In genomic region chr6:73606428-73606827, GRCh38 we compare ENCODE assay signal across 14 cellular contexts. TPM values are rescaled to one million over a fixed set of nuclear protein-coding genes. Genes with fewer than 3 reads are reported as not detected.
DNase-seq lines count a peak whose midpoint lies in the region; ATAC-seq, FAIRE-seq and TF ChIP-seq lines count a peak whose summit lies in the region.
"Had no signal": no experiment of that assay in that cellular context is flagged by ENCODE, and none has a peak within 500 bp of the region (broad histone marks: within the 10 kb centered on the region; RNA-seq: fewer than 3 reads in every experiment).

No MANE protein-coding gene starts in this region.

- no peak for TF ChIP-seq RAD21 in GM12878 (IDR thresholded peaks at IDR 0.05; ENCODE audit: insufficient read depth, low read depth, low read length)

- intact Hi-C loops in GM12878 (cut with micrococcal nuclease; ENCODE audit: unreplicated experiment) (no loop called here), dorsolateral prefrontal cortex (cut with DNase I) (no loop called here)

- CTCF ChIA-PET in GM12878 (lab: Yijun Ruan, JAX), result interaction anchor here (0.6 to 8.3 kb wide), 6 partner anchors 12 to 145 kb away, joined by 3 to 127 read pairs (median 4); partner anchors contain the start of gene MTO1

- peak; percentile 69 for ATAC-seq in GM12878

- H3K4me2 ChIP-seq in GM12878 (ENCODE audit: control insufficient read depth, insufficient read depth), result no peak overlapping the region

- H3K9me3 ChIP-seq in GM12878 (replicated peaks; ENCODE audit: control insufficient read depth, insufficient read depth, low read length), result no peaks in the 10 kb centered on the region
- H3K9me3 ChIP-seq: SJSA1 had no signal

- H3K4me1 ChIP-seq in GM12878 (ENCODE audit: control insufficient read depth, insufficient read depth, low read length), result no peaks in the 10 kb centered on the region

- no peak overlapping the region for H3K4me3 ChIP-seq in GM12865 (ENCODE audit: low read depth, low read length)
- H3K4me3 ChIP-seq in LNCaP clone FGC (ENCODE audit: low read depth, low read length), result no peak overlapping the region
- no peak overlapping the region for H3K4me3 ChIP-seq in GM12878
- no peak overlapping the region for H3K4me3 ChIP-seq in fibroblast of pulmonary artery (replicated peaks; ENCODE audit: low read depth, low read length)
- no peak overlapping the region for H3K4me3 ChIP-seq in dorsolateral prefrontal cortex
- H3K4me3 ChIP-seq: SJSA1 had no signal

- TF ChIP-seq EP300 in GM12878 (IDR thresholded peaks at IDR 0.05; ENCODE audit: borderline replicate concordance in 1 of 2, control insufficient read depth in 1 of 2, low read depth in 2 of 2, low read length in 2 of 2), result no peak

- BruUV-seq in GM12878 (replicated peaks; lab: Mats Ljungman, UMichigan), result no TSS peak

- 100% methylated on average over 2 of the region's 2 CpGs for WGBS in GM12878 (ENCODE audit: insufficient coverage, insufficient replicate concordance, low lambda C conversion rate, missing lambda C conversion rate)

- H4K20me1 ChIP-seq in GM12878 (ENCODE audit: control insufficient read depth, insufficient read depth), result no peaks in the 10 kb centered on the region

- H2AFZ ChIP-seq in GM12878 (ENCODE audit: control insufficient read depth, low read depth, low read length), result no peak overlapping the region

- in situ Hi-C loops in GM12878 (cut with MboI), result loop anchor here (25.0 kb wide), 1 partner anchor 94 kb away; the partner anchor contains the start of gene EEF1A1

- SMC1A ChIA-PET in GM12878 (lab: Charles Lee; ENCODE audit: uncharacterized antibody, unreplicated experiment), result interaction anchor here (0.9 to 2.8 kb wide), 8 partner anchors 17 to 106 kb away, joined by 3 to 20 read pairs (median 4); no protein-coding TSS in a partner anchor

- no peak for FAIRE-seq in GM12878 (lab: Jason Lieb, UNC)
- FAIRE-seq in frontal cortex (lab: Jason Lieb, UNC), result no peak

- H3K27ac ChIP-seq in GM12878 (ENCODE audit: control insufficient read depth, insufficient read depth), result no peak overlapping the region
- no peak overlapping the region for H3K27ac ChIP-seq in caudate nucleus (ENCODE audit: low read depth, low read length)
- H3K27ac ChIP-seq in dorsolateral prefrontal cortex, result no peak overlapping the region
- H3K27ac ChIP-seq: RWPE1, SJSA1 had no signal

- H3K27me3 ChIP-seq in GM12878 (replicated peaks in 1 of 2; ENCODE audit: control insufficient read depth in 2 of 2, insufficient read depth in 2 of 2, low read length in 1 of 2) (no peaks in the 10 kb centered on the region), dorsolateral prefrontal cortex (no peaks in the 10 kb centered on the region)
- H3K27me3 ChIP-seq: SJSA1 had no signal

- TF ChIP-seq CTCF in GM12865 (IDR thresholded peaks at IDR 0.05; ENCODE audit: insufficient read depth, low read depth, low read length, missing control alignments) (no peak), LNCaP clone FGC (IDR thresholded peaks at IDR 0.05; ENCODE audit: control insufficient read depth, extremely low read depth, insufficient read depth) (no peak), GM12878 (IDR thresholded peaks at IDR 0.05 in 2 of 3, conservative IDR thresholded peaks at IDR 0.05 in 1 of 3; ENCODE audit: control insufficient read depth in 2 of 3, extremely low read depth in 1 of 3, insufficient read depth in 1 of 3, low read depth in 3 of 3, low read length in 3 of 3) (peak in 1 of 3 experiments; percentile 11; a peak in 1 of 6 replicates), fibroblast of pulmonary artery (IDR thresholded peaks at IDR 0.05; ENCODE audit: low read length, missing control alignments) (no peak), dorsolateral prefrontal cortex (IDR thresholded peaks at IDR 0.05 in 54 of 56, conservative IDR thresholded peaks at IDR 0.05 in 2 of 56; ENCODE audit: low read depth in 1 of 56, partially characterized antibody in 56 of 56) (no peak)

- POLR2A ChIA-PET in GM12878 (lab: Charles Lee), result interaction anchor here (1.7 kb wide), 1 partner anchor 26 kb away, joined by 6 read pairs; no protein-coding TSS in a partner anchor

- peak; percentile 12 for DNase-seq in GM12865 (ENCODE audit: low read depth)
- DNase-seq in LNCaP clone FGC (ENCODE audit: low read depth), result peak; percentile 51
- DNase-seq in GM12878 (ENCODE audit: low read depth, low spot score), result no peak
- DNase-seq in fibroblast of pulmonary artery (ENCODE audit: low read depth), result peak; percentile 11
- no peak for DNase-seq in frontal cortex (ENCODE audit: low spot score in 2 of 2)
- no peak for DNase-seq in caudate nucleus (lab: John Stamatoyannopoulos, UW)
- no peak for DNase-seq in DMS153 (lab: John Stamatoyannopoulos, UW)
- DNase-seq in dorsolateral prefrontal cortex, result no peak
- DNase-seq: GF-D8, H7, NCI-H446 treated with DMSO at 0.1 percent for 48 hours, NCI-H774 had no signal

- H3K36me3 ChIP-seq in GM12878 (ENCODE audit: control insufficient read depth in 2 of 2, insufficient read depth in 2 of 2, low read length in 1 of 2), result no peaks in the 10 kb centered on the region; a peak in 1 of 4 replicates
- H3K36me3 ChIP-seq: SJSA1 had no signal

- no peak for TF ChIP-seq POLR2A in GM12878 (IDR thresholded peaks at IDR 0.05; ENCODE audit: low read depth, low read length)

- H3K9ac ChIP-seq in GM12878 (ENCODE audit: control insufficient read depth, insufficient read depth, low read length), result no peak overlapping the region

- RAD21 ChIA-PET in GM12878 (lab: Charles Lee; ENCODE audit: unreplicated experiment), result interaction anchor here (0.7 to 2.2 kb wide), 6 partner anchors 26 to 168 kb away, joined by 3 to 14 read pairs (median 4); partner anchors contain the start of gene EEF1A1

- no peaks in the 10 kb centered on the region; the same call in 1 of the 2 replicates for H3K79me2 ChIP-seq in GM12878 (ENCODE audit: control insufficient read depth, insufficient read depth, low read length)

TF ChIP-seq in GM12878, 131 proteins besides CTCF, POLR2A, EP300 and RAD21 (continues in another document):
- TF ChIP-seq TARDBP (IDR thresholded peaks at IDR 0.05; ENCODE audit: borderline replicate concordance) (no peak), PBX3 (IDR thresholded peaks at IDR 0.05; ENCODE audit: insufficient replicate concordance, low read depth, low read length) (no peak), ZNF592 (IDR thresholded peaks at IDR 0.05) (no peak)

RNA-seq across cellular contexts. Expression of gene SLC17A5, which starts 47.4 kb away (rescaled TPM):
- total RNA-seq in GM12878 (2013; cell fraction: nucleolus; rRNA removed), result 11.9 and 15.8 TPM in 2 replicates
- total RNA-seq in GM12878 (2014; rRNA removed) (6.6 and 6.9 TPM in 2 replicates), GM12878 (2014; rRNA removed; fragmentation: Illumina TruSeq; extraction: Trizol) (5.9 TPM in 2 replicates), GM12878 (2021) (4.4 and 5.2 TPM in 2 replicates), frontal cortex (29.8 TPM), dorsolateral prefrontal cortex (10 to 100 TPM; 10.8 to 27.7 (median 16.8) TPM)
- 1.9 TPM for polyA plus RNA-seq in GM12878 (2011; ENCODE audit: low read depth)
- polyA plus RNA-seq in GM12878 (2011; rRNA removed) (4.4 and 5.0 TPM in 2 replicates), GM12878 (2014; fragmentation: Illumina TruSeq; extraction: Trizol) (4.8 and 5.2 TPM in 2 replicates), GM12878 (2014; fragmentation: Nextera tagmentation; extraction: Ambion mirVana) (1 to 10 TPM; 2.3 to 2.7 TPM), GM12878 (2014; rRNA removed) (3.7 and 3.8 TPM in 2 replicates), GM12878 (2016; fragmentation: Nextera tagmentation; extraction: Ambion mirVana) (1 to 10 TPM; 6.5 to 7.2 TPM)
- polyA plus RNA-seq in GM12878 (2011; cell fraction: cytosol; rRNA removed), result 2.1 and 2.6 TPM in 2 replicates
- polyA plus RNA-seq in GM12878 (2011; cell fraction: nucleus; rRNA removed), result 1.4 and 1.6 TPM in 2 replicates
- 2.8 and 3.7 TPM in 2 replicates for polyA plus RNA-seq in GM12878 (2012)
- 6.1 and 9.2 TPM in 2 replicates for polyA minus RNA-seq in GM12878 (2011; rRNA and poly(A)+ RNA removed)
- 1.9 and 2.7 TPM in 2 replicates for polyA minus RNA-seq in GM12878 (2011; cell fraction: cytosol; rRNA and poly(A)+ RNA removed)
- polyA minus RNA-seq in GM12878 (2011; cell fraction: nucleus; rRNA and poly(A)+ RNA removed), result 3.5 and 3.9 TPM in 2 replicates

Comparison
In these comparisons a context has a peak if more than half of its experiments do, and no peak if none do; other contexts are left out.
1. DNase-seq: peak in GM12865 (single experiment), LNCaP clone FGC (single experiment) and fibroblast of pulmonary artery (single experiment); none in GM12878 (single experiment), frontal cortex (0 of 2), caudate nucleus (0 of 61), DMS153 (single experiment) and dorsolateral prefrontal cortex (0 of 10).